In the genomic region with DNA sequence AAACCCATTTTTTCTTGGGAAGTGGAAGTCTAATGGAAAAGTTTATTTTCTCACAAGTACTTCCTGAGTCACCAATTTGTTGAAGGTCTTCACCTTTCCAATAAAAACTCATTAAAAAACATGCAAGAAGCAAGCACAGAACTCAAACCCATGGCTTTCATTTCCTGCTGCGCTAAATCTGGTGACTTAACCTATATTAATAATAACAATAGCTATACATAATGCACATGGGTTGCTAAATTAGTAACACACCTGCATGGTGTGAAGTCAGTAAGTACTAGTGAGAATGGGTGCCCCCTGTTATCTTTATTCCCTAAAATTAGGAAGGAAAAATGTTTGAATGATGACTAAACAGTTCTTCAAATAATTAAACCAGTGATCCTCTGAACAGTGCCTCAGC, we compare ENCODE assay signal across 11 cellular contexts. TPM values are rescaled to one million over a fixed set of nuclear protein-coding genes. Genes with fewer than 3 reads are reported as not detected.
DNase-seq lines count a peak whose midpoint lies in the region; ATAC-seq and TF ChIP-seq lines count a peak whose summit lies in the region.
"Had no signal": no experiment of that assay in that cellular context is flagged by ENCODE, and none has a peak within 500 bp of the region (broad histone marks: within the 10 kb centered on the region; RNA-seq: fewer than 3 reads in every experiment).

No MANE protein-coding gene starts in this region.

- intact Hi-C loops in lower lobe of right lung (cut with DNase I): no loop called here
- intact Hi-C loops in thyroid gland (cut with DNase I): no loop called here

- H3K36me3 ChIP-seq in lower lobe of right lung (peaks cover 11% of the 10 kb centered on the region), thyroid gland (no peaks in the 10 kb centered on the region)
- H3K36me3 ChIP-seq: cardiac muscle cell had no signal

- 77 to 82% methylated on average over 1 of the region's 1 CpG for WGBS in thyroid gland, 2 donors

- H3K4me1 ChIP-seq in lower lobe of right lung: peaks cover 61% of the 10 kb centered on the region
- peaks cover 21 to 46% of the 10 kb centered on the region in 2 donors for H3K4me1 ChIP-seq in thyroid gland

- ATAC-seq in lower lobe of right lung (no peak), GM21723 (IDR thresholded peaks at IDR 0.05; ENCODE audit: unreplicated experiment) (no peak), HG03354 (IDR thresholded peaks at IDR 0.05; ENCODE audit: poor library complexity, severe bottlenecking, unreplicated experiment) (no peak)

- H3K27ac ChIP-seq in lower lobe of right lung (peak overlapping the region; percentile 71), thyroid gland (peak overlapping the region in 2 of 3 donors; percentile 54 to 100)

- peaks cover 73% of the 10 kb centered on the region for H3K36me3 Mint-ChIP-seq in activated naive CD4-positive, alpha-beta T cell treated with anti-CD3 and anti-CD28 coated beads, Interleukin-2, amount 10 ng/mL, durations not matched to agents 7 days and 5 days
- peaks cover 75% of the 10 kb centered on the region for H3K36me3 Mint-ChIP-seq in activated CD4-positive, alpha-beta memory T cell treated with anti-CD3 and anti-CD28 coated beads, Interleukin-2, amount 10 ng/mL, durations not matched to agents 7 days and 5 days (ENCODE audit: low read depth)

- CTCF ChIA-PET in activated naive CD4-positive, alpha-beta T cell treated with anti-CD3 and anti-CD28 coated beads, Interleukin-2, amount 10 ng/mL, durations not matched to agents 7 days and 5 days (lab: Charles Lee): interaction anchor here (1.4 to 3.3 kb wide), 3 partner anchors 10 to 107 kb away, joined by 3 to 23 read pairs (median 9); no protein-coding TSS in a partner anchor
- CTCF ChIA-PET in activated CD4-positive, alpha-beta memory T cell treated with anti-CD3 and anti-CD28 coated beads, Interleukin-2, amount 10 ng/mL, durations not matched to agents 7 days and 5 days (lab: Charles Lee): interaction anchor here (1.0 to 8.6 kb wide), 5 partner anchors 11 to 52 kb away, joined by 3 to 84 read pairs (median 5); no protein-coding TSS in a partner anchor

- TF ChIP-seq CTCF in lower lobe of right lung (IDR thresholded peaks at IDR 0.05): no peak
- TF ChIP-seq CTCF in thyroid gland (IDR thresholded peaks at IDR 0.05): no peak

- POLR2A ChIA-PET in activated CD4-positive, alpha-beta memory T cell treated with anti-CD3 and anti-CD28 coated beads, Interleukin-2, amount 10 ng/mL, durations not matched to agents 7 days and 5 days (lab: Charles Lee): interaction anchor here (0.7 to 12.1 kb wide), 17 partner anchors 6 to 1747 kb away, joined by 3 to 823 read pairs (median 6); no protein-coding TSS in a partner anchor

- H3K27ac Mint-ChIP-seq in activated naive CD4-positive, alpha-beta T cell treated with anti-CD3 and anti-CD28 coated beads, Interleukin-2, amount 10 ng/mL, durations not matched to agents 7 days and 5 days: peak overlapping the region; percentile 99
- H3K27ac Mint-ChIP-seq in activated CD4-positive, alpha-beta memory T cell treated with anti-CD3 and anti-CD28 coated beads, Interleukin-2, amount 10 ng/mL, durations not matched to agents 7 days and 5 days: peak overlapping the region; percentile 96

- H3K4me3 Mint-ChIP-seq in activated naive CD4-positive, alpha-beta T cell treated with anti-CD3 and anti-CD28 coated beads, Interleukin-2, amount 10 ng/mL, durations not matched to agents 7 days and 5 days: peak overlapping the region; percentile 90
- peak overlapping the region; percentile 83 for H3K4me3 Mint-ChIP-seq in activated CD4-positive, alpha-beta memory T cell treated with anti-CD3 and anti-CD28 coated beads, Interleukin-2, amount 10 ng/mL, durations not matched to agents 7 days and 5 days

- no peak overlapping the region for H3K4me3 ChIP-seq in lower lobe of right lung
- H3K4me3 ChIP-seq in thyroid gland (replicated peaks in 1 of 3): no peak overlapping the region
- H3K4me3 ChIP-seq: cardiac muscle cell had no signal

- no peak for DNase-seq in activated naive CD4-positive, alpha-beta T cell treated with anti-CD3 and anti-CD28 coated beads, Interleukin-2, amount 10 ng/mL, durations not matched to agents 7 days and 5 days
- no peak for DNase-seq in activated naive CD4-positive, alpha-beta T cell (lab: John Stamatoyannopoulos, UW)
- DNase-seq in activated CD4-positive, alpha-beta memory T cell treated with anti-CD3 and anti-CD28 coated beads, Interleukin-2, amount 10 ng/mL, durations not matched to agents 7 days and 5 days: no peak
- DNase-seq in lower lobe of right lung: no peak
- no peak for DNase-seq in thyroid gland
- DNase-seq in NCI-H1048 (lab: John Stamatoyannopoulos, UW): no peak
- DNase-seq: NCI-H187 treated with DMSO at 0.1 percent for 48 hours, substantia nigra had no signal

- H3K4me1 Mint-ChIP-seq in activated naive CD4-positive, alpha-beta T cell treated with anti-CD3 and anti-CD28 coated beads, Interleukin-2, amount 10 ng/mL, durations not matched to agents 7 days and 5 days: peaks cover 78% of the 10 kb centered on the region
- peaks cover 75% of the 10 kb centered on the region for H3K4me1 Mint-ChIP-seq in activated CD4-positive, alpha-beta memory T cell treated with anti-CD3 and anti-CD28 coated beads, Interleukin-2, amount 10 ng/mL, durations not matched to agents 7 days and 5 days

- H3K9me3 Mint-ChIP-seq in activated naive CD4-positive, alpha-beta T cell treated with anti-CD3 and anti-CD28 coated beads, Interleukin-2, amount 10 ng/mL, durations not matched to agents 7 days and 5 days: no peaks in the 10 kb centered on the region
- H3K9me3 Mint-ChIP-seq in activated CD4-positive, alpha-beta memory T cell treated with anti-CD3 and anti-CD28 coated beads, Interleukin-2, amount 10 ng/mL, durations not matched to agents 7 days and 5 days: no peaks in the 10 kb centered on the region

- H3K27me3 ChIP-seq in lower lobe of right lung (ENCODE audit: low read depth) (no peaks in the 10 kb centered on the region), thyroid gland (no peaks in the 10 kb centered on the region)
- H3K27me3 ChIP-seq: cardiac muscle cell had no signal

- TF ChIP-seq POLR2A in thyroid gland (IDR thresholded peaks at IDR 0.05): no peak

- H3K9me3 ChIP-seq in lower lobe of right lung (no peaks in the 10 kb centered on the region), thyroid gland (no peaks in the 10 kb centered on the region)

- H3K27me3 Mint-ChIP-seq in activated naive CD4-positive, alpha-beta T cell treated with anti-CD3 and anti-CD28 coated beads, Interleukin-2, amount 10 ng/mL, durations not matched to agents 7 days and 5 days: no peaks in the 10 kb centered on the region
- H3K27me3 Mint-ChIP-seq in activated CD4-positive, alpha-beta memory T cell treated with anti-CD3 and anti-CD28 coated beads, Interleukin-2, amount 10 ng/mL, durations not matched to agents 7 days and 5 days: no peaks in the 10 kb centered on the region

RNA-seq across cellular contexts. Expression of gene PPP2R5C, which starts 52.3 kb away (rescaled TPM):
- total RNA-seq in activated CD4-positive, alpha-beta memory T cell treated with anti-CD3 and anti-CD28 coated beads, Interleukin-2, amount 10 ng/mL, durations not matched to agents 7 days and 5 days: 100 to 1,000 TPM; 338 to 348 TPM
- 160 TPM for total RNA-seq in lower lobe of right lung
- total RNA-seq in thyroid gland: 100 to 1,000 TPM; 105 to 209 (median 141) TPM
